In genomic region chr16:82169861-82170845, GRCh38 we compare ENCODE assay signal across 8 cellular contexts. TPM values are rescaled to one million over a fixed set of nuclear protein-coding genes. Genes with fewer than 3 reads are reported as not detected.
DNase-seq lines count a peak whose midpoint lies in the region; ATAC-seq and TF ChIP-seq lines count a peak whose summit lies in the region.

MPHOSPH6 (minus strand) TSS chr16:82170224; CDS start chr16:82170175, 49 bp downstream.

- peak within 1 kb of the TSS; percentile 93 for H3K27ac ChIP-seq in fibroblast of lung (ENCODE audit: insufficient read depth, low read length)

- H3K27ac Mint-ChIP-seq in naive thymus-derived CD8-positive, alpha-beta T cell: peak within 1 kb of the TSS; percentile 85 to 98 (median 96)
- peak within 1 kb of the TSS; percentile 94 for H3K27ac Mint-ChIP-seq in stimulated activated naive B cell treated with anti-CD40 and anti-IgM and Interleukin-4, amounts not matched to agents 10 μg/mL and 1 μg/mL and 100 μg/mL, for 72 hours

- POLR2A ChIA-PET in naive thymus-derived CD8-positive, alpha-beta T cell (lab: Charles Lee): interaction anchor here (0.6 to 1.3 kb wide), 5 partner anchors 32 to 855 kb away, joined by 3 to 8 read pairs (median 3); partner anchors contain the start of genes GAN and SDR42E1

- H3K9me3 ChIP-seq in fibroblast of lung (ENCODE audit: control insufficient read depth, insufficient read depth, low read depth, low read length): no peaks in the 10 kb centered on the region

- peak; percentile 97 for ATAC-seq in GM21717 (IDR thresholded peaks at IDR 0.05; ENCODE audit: unreplicated experiment)
- ATAC-seq in naive thymus-derived CD8-positive, alpha-beta T cell: peak; percentile 90 to 91
- peak; percentile 95 to 96 for ATAC-seq in stimulated activated naive B cell treated with anti-CD40 and anti-IgM and Interleukin-4, amounts not matched to agents 10 μg/mL and 1 μg/mL and 100 μg/mL, for 72 hours (replicated peaks)

- H3K4me1 ChIP-seq in fibroblast of lung (ENCODE audit: control insufficient read depth, extremely low read depth, insufficient read depth, low read length): no peaks in the 10 kb centered on the region

- peaks cover 42% of the 10 kb centered on the region for H3K79me2 ChIP-seq in fibroblast of lung (ENCODE audit: control insufficient read depth, insufficient read depth, low read length)

- peak within 1 kb of the TSS; percentile 91 to 98 (median 95) for H3K4me3 Mint-ChIP-seq in naive thymus-derived CD8-positive, alpha-beta T cell
- H3K4me3 Mint-ChIP-seq in stimulated activated naive B cell treated with anti-CD40 and anti-IgM and Interleukin-4, amounts not matched to agents 10 μg/mL and 1 μg/mL and 100 μg/mL, for 72 hours: peak within 1 kb of the TSS; percentile 89 to 98

- H2AFZ ChIP-seq in fibroblast of lung (ENCODE audit: low read length): peak within 1 kb of the TSS; percentile 96

- H4K20me1 ChIP-seq in fibroblast of lung (ENCODE audit: control insufficient read depth, extremely low read depth, insufficient read depth, low read length): no peaks in the 10 kb centered on the region

- H3K4me3 ChIP-seq in fibroblast of lung (replicated peaks in 1 of 4; ENCODE audit: control extremely low read depth in 1 of 4, insufficient read depth in 1 of 4, low read depth in 3 of 4, low read length in 4 of 4): peak within 1 kb of the TSS; percentile 73 to 93 (median 88)

- TF ChIP-seq CTCF in fibroblast of lung (conservative IDR thresholded peaks at IDR 0.05 in 1 of 2, IDR thresholded peaks at IDR 0.05 in 1 of 2; ENCODE audit: low read depth in 1 of 2, low read length in 2 of 2): no peak

- peaks cover 12 to 36% (median 31%) of the 10 kb centered on the region in 4 donors for H3K4me1 Mint-ChIP-seq in naive thymus-derived CD8-positive, alpha-beta T cell
- H3K4me1 Mint-ChIP-seq in stimulated activated naive B cell treated with anti-CD40 and anti-IgM and Interleukin-4, amounts not matched to agents 10 μg/mL and 1 μg/mL and 100 μg/mL, for 72 hours: peaks cover 10 to 27% of the 10 kb centered on the region in 2 donors

- H3K36me3 ChIP-seq in fibroblast of lung (ENCODE audit: control insufficient read depth, insufficient read depth, low read length): peaks cover 2% of the 10 kb centered on the region

- peaks cover 13 to 25% (median 14%) of the 10 kb centered on the region in 5 donors for H3K27me3 Mint-ChIP-seq in naive thymus-derived CD8-positive, alpha-beta T cell
- H3K27me3 Mint-ChIP-seq in stimulated activated naive B cell treated with anti-CD40 and anti-IgM and Interleukin-4, amounts not matched to agents 10 μg/mL and 1 μg/mL and 100 μg/mL, for 72 hours: peaks cover 11 to 20% of the 10 kb centered on the region in 2 donors

- in situ Hi-C loops in KBM-7 (cut with MboI; ENCODE audit: low pct_unique_long_range_greater_than_20kb, low sequenced_read_pairs): no loop called here

- peak; percentile 73 for DNase-seq in DMS53 treated with DMSO at 0.1 percent for 48 hours (lab: John Stamatoyannopoulos, UW; ENCODE audit: unreplicated experiment)
- DNase-seq in KBM-7: peak; percentile 89
- DNase-seq in RKO (ENCODE audit: low spot score): peak; percentile 91
- DNase-seq in activated T-helper 1 cell treated with anti-CD3 and anti-CD28 coated beads, Interleukin-2, amount 50 U/mL, for 16 hours (ENCODE audit: low read depth in 1 of 2, low spot score in 1 of 2): peak; percentile 79 to 88
- peak; percentile 90 to 91 for DNase-seq in fibroblast of lung (ENCODE audit: low read depth in 2 of 2)
- DNase-seq in naive thymus-derived CD8-positive, alpha-beta T cell: peak; percentile 82 to 93 (median 89)
- peak; percentile 83 for DNase-seq in stimulated activated naive B cell treated with anti-CD40 and anti-IgM and Interleukin-4, amounts not matched to agents 10 μg/mL and 1 μg/mL and 100 μg/mL, for 72 hours

- H3K4me2 ChIP-seq in fibroblast of lung (ENCODE audit: extremely low read depth, insufficient read depth, low read length): peak within 1 kb of the TSS; percentile 99

- no peaks in the 10 kb centered on the region for H3K9me3 Mint-ChIP-seq in naive thymus-derived CD8-positive, alpha-beta T cell
- peaks cover 0 to 5% of the 10 kb centered on the region in 2 donors for H3K9me3 Mint-ChIP-seq in stimulated activated naive B cell treated with anti-CD40 and anti-IgM and Interleukin-4, amounts not matched to agents 10 μg/mL and 1 μg/mL and 100 μg/mL, for 72 hours

- peak within 1 kb of the TSS; percentile 97 for H3K9ac ChIP-seq in fibroblast of lung (ENCODE audit: insufficient read depth, low read length)

- H3K36me3 Mint-ChIP-seq in naive thymus-derived CD8-positive, alpha-beta T cell: peaks cover 0 to 11% (median 9%) of the 10 kb centered on the region in 3 donors
- peaks cover 31 to 38% of the 10 kb centered on the region in 2 donors for H3K36me3 Mint-ChIP-seq in stimulated activated naive B cell treated with anti-CD40 and anti-IgM and Interleukin-4, amounts not matched to agents 10 μg/mL and 1 μg/mL and 100 μg/mL, for 72 hours

- no peaks in the 10 kb centered on the region for H3K27me3 ChIP-seq in fibroblast of lung (ENCODE audit: control insufficient read depth, insufficient read depth, low read length)

RNA-seq across cellular contexts. Expression of gene MPHOSPH6, which starts in this region (rescaled TPM):
- 19.5 and 30.4 TPM in 2 replicates for total RNA-seq in fibroblast of lung
- polyA plus RNA-seq in fibroblast of lung: 36.5 and 57.4 TPM in 2 replicates
- 33.4 and 47.6 TPM in 2 replicates for polyA plus RNA-seq in fibroblast of lung (2012)
- polyA minus RNA-seq in fibroblast of lung (ENCODE audit: low replicate concordance): 0.78 TPM in 1 of 2 replicates, not detected in the other
- total RNA-seq in naive thymus-derived CD8-positive, alpha-beta T cell: 10 to 100 TPM; 19.3 to 21.3 TPM
- polyA plus RNA-seq in naive thymus-derived CD8-positive, alpha-beta T cell: 10 to 100 TPM; 21.3 to 33.6 (median 23.7) TPM

Comparison
In these comparisons a context has a peak if more than half of its experiments do, and no peak if none do; other contexts are left out.
1. Peak in every context shown above with its lines: DNase-seq, ATAC-seq, H3K4me3 ChIP-seq and H3K27ac ChIP-seq.